ENCODE assay signal across 8 cellular contexts in the genomic region with DNA sequence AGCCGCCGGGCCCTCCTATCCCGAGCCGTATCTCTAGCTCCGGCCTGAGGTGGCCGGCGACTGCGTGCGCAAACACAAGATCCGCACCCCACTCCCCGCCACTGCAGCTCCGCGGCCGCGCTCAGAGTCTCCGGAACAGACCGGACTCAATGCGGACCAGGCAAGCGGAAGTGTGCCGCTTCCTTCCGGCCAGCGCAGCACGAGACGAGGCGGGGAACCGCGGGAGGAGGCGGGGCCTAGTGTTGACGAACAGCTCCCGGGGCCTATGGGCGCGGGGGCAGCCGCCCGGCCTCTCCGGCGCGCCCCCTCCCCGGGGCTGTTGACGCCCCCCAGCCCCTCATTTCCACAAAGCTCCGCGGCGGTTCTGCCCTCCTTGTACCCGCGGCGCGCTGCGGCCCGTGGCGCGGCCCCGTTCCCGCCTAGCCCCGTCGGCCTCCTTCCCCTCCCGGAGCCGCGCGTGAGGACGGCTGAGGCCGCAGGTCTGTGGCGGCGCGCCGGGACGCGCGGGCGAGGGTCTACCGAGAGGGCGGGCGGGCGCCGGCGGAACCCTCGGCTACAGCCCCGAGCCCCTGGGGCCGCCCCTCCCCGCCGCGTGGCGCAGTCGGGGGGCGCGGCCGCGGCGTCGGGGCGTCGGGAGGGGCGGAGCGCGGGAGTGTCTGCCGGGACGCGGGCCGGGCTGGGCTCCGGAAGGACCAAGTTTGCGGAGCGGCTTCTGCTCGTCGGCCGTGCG. TPM values are rescaled to one million over a fixed set of nuclear protein-coding genes. Genes with fewer than 3 reads are reported as not detected.
DNase-seq lines count a peak whose midpoint lies in the region; ATAC-seq and TF ChIP-seq lines count a peak whose summit lies in the region.

A gene with protein sequence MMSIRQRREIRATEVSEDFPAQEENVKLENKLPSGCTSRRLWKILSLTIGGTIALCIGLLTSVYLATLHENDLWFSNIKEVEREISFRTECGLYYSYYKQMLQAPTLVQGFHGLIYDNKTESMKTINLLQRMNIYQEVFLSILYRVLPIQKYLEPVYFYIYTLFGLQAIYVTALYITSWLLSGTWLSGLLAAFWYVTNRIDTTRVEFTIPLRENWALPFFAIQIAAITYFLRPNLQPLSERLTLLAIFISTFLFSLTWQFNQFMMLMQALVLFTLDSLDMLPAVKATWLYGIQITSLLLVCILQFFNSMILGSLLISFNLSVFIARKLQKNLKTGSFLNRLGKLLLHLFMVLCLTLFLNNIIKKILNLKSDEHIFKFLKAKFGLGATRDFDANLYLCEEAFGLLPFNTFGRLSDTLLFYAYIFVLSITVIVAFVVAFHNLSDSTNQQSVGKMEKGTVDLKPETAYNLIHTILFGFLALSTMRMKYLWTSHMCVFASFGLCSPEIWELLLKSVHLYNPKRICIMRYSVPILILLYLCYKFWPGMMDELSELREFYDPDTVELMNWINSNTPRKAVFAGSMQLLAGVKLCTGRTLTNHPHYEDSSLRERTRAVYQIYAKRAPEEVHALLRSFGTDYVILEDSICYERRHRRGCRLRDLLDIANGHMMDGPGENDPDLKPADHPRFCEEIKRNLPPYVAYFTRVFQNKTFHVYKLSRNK (plus strand): TSS at position 340 of the 730 bp plus-strand sequence. CDS start 2,484 bp downstream, outside the sequence.

- no peaks in the 10 kb centered on the region for H3K36me3 ChIP-seq in mucosa of descending colon (ENCODE audit: low read depth)

- TF ChIP-seq CTCF in epithelial cell of proximal tubule (conservative IDR thresholded peaks at IDR 0.05; ENCODE audit: low read depth, low read length) (no peak), mucosa of descending colon (IDR thresholded peaks at IDR 0.05) (no peak)

- intact Hi-C loops in mucosa of descending colon (cut with DNase I, micrococcal nuclease), result loop anchor here in 1 of 2 donors (10.0 kb wide), 1 partner anchor 51 kb away; no protein-coding TSS in a partner anchor

- ATAC-seq in GM21528 (IDR thresholded peaks at IDR 0.05; ENCODE audit: low FRiP score, unreplicated experiment) (peak; percentile 95), mucosa of descending colon (peak; percentile 99)

- H3K4me3 ChIP-seq in epithelial cell of proximal tubule (ENCODE audit: low read depth, low read length) (peak within 1 kb of the TSS; percentile 84), mucosa of descending colon (peak within 1 kb of the TSS; percentile 90)

- H3K9me3 ChIP-seq in mucosa of descending colon, result no peaks in the 10 kb centered on the region

- peaks cover 13% of the 10 kb centered on the region for H3K4me1 ChIP-seq in mucosa of descending colon (ENCODE audit: low read depth)

- DNase-seq in DMS153 (lab: John Stamatoyannopoulos, UW) (peak; percentile 82), HuH-7.5 (ENCODE audit: low spot score) (peak; percentile 86), OCI-M1 (lab: John Stamatoyannopoulos, UW) (peak; percentile 97), activated T-cell treated with anti-CD3 and anti-CD28 coated beads for 48 hours (ENCODE audit: low read depth) (peak; percentile 90), epithelial cell of proximal tubule (ENCODE audit: low read depth) (no peak), mucosa of descending colon (peak; percentile 97)
- DNase-seq in stimulated activated CD8-positive, alpha-beta memory T cell treated with anti-CD3 and anti-CD28 coated beads, Interleukin-4, amount 100 ng/mL, for 1 hour (ENCODE audit: low read depth in 2 of 2, low spot score in 1 of 2), result peak; percentile 63 to 84

RNA-seq across cellular contexts. Expression of the gene that starts here (rescaled TPM):
- 13.8 and 14.0 TPM in 2 replicates for total RNA-seq in epithelial cell of proximal tubule
- total RNA-seq in mucosa of descending colon, result 10 to 100 TPM; 20.0 to 24.0 (median 21.5) TPM
